In the genomic region with DNA sequence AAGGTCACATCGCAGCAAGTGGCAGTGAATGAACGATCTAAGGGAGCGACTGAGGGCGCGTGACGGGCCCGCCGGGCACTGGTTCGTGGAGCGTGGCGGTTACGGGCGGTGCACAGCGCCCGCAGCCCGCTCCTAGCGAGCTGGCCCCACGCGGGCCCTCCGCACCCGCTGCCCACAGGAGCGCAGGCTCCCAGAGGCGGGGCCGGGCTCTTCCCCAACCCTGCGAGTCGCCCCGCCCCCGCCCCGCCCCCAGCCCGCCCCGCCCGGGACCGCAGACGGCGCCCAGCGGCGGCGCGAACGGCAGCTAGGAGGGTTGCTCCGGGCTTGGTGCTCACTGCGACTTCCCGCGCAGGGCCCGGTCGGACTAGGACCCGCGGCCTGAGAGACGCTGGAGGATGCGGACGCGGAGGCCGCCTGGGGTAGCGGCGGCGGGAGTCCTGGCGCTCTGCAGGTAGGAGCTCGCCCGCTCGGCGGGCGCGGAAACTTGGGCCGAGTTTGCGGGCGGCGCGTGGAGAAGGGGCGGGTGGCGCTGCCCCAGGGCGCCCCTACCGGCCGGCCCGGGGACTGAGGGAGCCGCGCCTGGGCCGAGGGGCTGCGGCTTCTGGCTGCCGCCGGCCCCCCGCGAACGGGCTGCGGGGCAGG, we compare ENCODE assay signal across 1 cellular context.
A peak's percentile ranks its signal among the peaks of the same experiment; 100 is the strongest.
TF ChIP-seq lines count a peak whose summit lies in the region.

C15orf39 (plus strand) TSS at position 274 of the 642 bp plus-strand sequence. CDS start 4,167 bp downstream, outside the sequence.

TF ChIP-seq in K562, 482 proteins besides CTCF, POLR2A, EP300 and RAD21 (continued from another document and continues in another):
- TF ChIP-seq, protein P1, sequence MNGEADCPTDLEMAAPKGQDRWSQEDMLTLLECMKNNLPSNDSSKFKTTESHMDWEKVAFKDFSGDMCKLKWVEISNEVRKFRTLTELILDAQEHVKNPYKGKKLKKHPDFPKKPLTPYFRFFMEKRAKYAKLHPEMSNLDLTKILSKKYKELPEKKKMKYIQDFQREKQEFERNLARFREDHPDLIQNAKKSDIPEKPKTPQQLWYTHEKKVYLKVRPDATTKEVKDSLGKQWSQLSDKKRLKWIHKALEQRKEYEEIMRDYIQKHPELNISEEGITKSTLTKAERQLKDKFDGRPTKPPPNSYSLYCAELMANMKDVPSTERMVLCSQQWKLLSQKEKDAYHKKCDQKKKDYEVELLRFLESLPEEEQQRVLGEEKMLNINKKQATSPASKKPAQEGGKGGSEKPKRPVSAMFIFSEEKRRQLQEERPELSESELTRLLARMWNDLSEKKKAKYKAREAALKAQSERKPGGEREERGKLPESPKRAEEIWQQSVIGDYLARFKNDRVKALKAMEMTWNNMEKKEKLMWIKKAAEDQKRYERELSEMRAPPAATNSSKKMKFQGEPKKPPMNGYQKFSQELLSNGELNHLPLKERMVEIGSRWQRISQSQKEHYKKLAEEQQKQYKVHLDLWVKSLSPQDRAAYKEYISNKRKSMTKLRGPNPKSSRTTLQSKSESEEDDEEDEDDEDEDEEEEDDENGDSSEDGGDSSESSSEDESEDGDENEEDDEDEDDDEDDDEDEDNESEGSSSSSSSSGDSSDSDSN (IDR thresholded peaks at IDR 0.05; ENCODE audit: borderline replicate concordance in 1 of 2, low read depth in 2 of 2, low read length in 2 of 2): peak in 1 of 2 experiments; percentile 38; a peak in 1 of 4 replicates
- TF ChIP-seq CREB1 (IDR thresholded peaks at IDR 0.05): no peak
- TF ChIP-seq CREB1 (CRISPR knock-in tag; IDR thresholded peaks at IDR 0.05): peak; percentile 65
- TF ChIP-seq SUPT5H (IDR thresholded peaks at IDR 0.05): peak; percentile 96
- TF ChIP-seq, protein P2, sequence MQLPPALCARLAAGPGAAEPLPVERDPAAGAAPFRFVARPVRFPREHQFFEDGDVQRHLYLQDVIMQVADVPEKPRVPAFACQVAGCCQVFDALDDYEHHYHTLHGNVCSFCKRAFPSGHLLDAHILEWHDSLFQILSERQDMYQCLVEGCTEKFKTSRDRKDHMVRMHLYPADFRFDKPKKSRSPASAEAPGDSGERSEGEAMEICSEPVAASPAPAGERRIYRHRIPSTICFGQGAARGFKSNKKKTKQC (CRISPR knock-in tag; IDR thresholded peaks at IDR 0.05): peak; percentile 10; the same call in 1 of the 2 replicates
- no peak for TF ChIP-seq HCFC1 (IDR thresholded peaks at IDR 0.05; ENCODE audit: low read depth, low read length)
- TF ChIP-seq CREB5 (CRISPR knock-in tag; IDR thresholded peaks at IDR 0.05): no peak
- peak; percentile 96 for TF ChIP-seq ZFX (CRISPR knock-in tag; IDR thresholded peaks at IDR 0.05)
- TF ChIP-seq SIN3A (IDR thresholded peaks at IDR 0.05; ENCODE audit: borderline replicate concordance in 2 of 2, control insufficient read depth in 1 of 2, low read depth in 2 of 2, low read length in 2 of 2): peak; percentile 14 to 65; a peak in 2 of 4 replicates
- peak; percentile 44; the same call in 1 of the 2 replicates for TF ChIP-seq HMGXB4 (CRISPR knock-in tag; IDR thresholded peaks at IDR 0.05)
- peak; percentile 22; the same call in 1 of the 2 replicates for TF ChIP-seq ZNF24 (IDR thresholded peaks at IDR 0.05)
- TF ChIP-seq ZNF639 (CRISPR knock-in tag; conservative IDR thresholded peaks at IDR 0.05 in 1 of 2, IDR thresholded peaks at IDR 0.05 in 1 of 2): 0 out of 4 replicates have a peak, but pooled peaks of 1 of the 2 experiments have one; percentile 17
- no peak for TF ChIP-seq ATF1 (CRISPR knock-in tag; IDR thresholded peaks at IDR 0.05)
- TF ChIP-seq ATF1 (tag; IDR thresholded peaks at IDR 0.05): peak; percentile 17; the same call in 1 of the 2 replicates
- TF ChIP-seq JUN (IDR thresholded peaks at IDR 0.05; ENCODE audit: borderline replicate concordance, low read depth, low read length): no peak
- TF ChIP-seq JUN (CRISPR knock-in tag; IDR thresholded peaks at IDR 0.05; ENCODE audit: borderline replicate concordance): no peak
- TF ChIP-seq POLR2G (IDR thresholded peaks at IDR 0.05; ENCODE audit: low read depth, low read length): peak; percentile 92
- TF ChIP-seq ATF6 (CRISPR knock-in tag; IDR thresholded peaks at IDR 0.05): peak; percentile 82; the same call in 1 of the 2 replicates
- TF ChIP-seq SMC3 (conservative IDR thresholded peaks at IDR 0.05; ENCODE audit: insufficient read depth, low read depth, low read length): 0 out of 2 replicates have a peak, but pooled peaks have one; percentile 12
- no peak for TF ChIP-seq HDAC6 (IDR thresholded peaks at IDR 0.05; ENCODE audit: low read depth, low read length)
- TF ChIP-seq RBBP5 (IDR thresholded peaks at IDR 0.05; ENCODE audit: borderline replicate concordance, insufficient read depth, low read length, poor library complexity, severe bottlenecking): peak; percentile 54
- TF ChIP-seq RBM22 (IDR thresholded peaks at IDR 0.05; ENCODE audit: low read depth, low read length, poor library complexity, severe bottlenecking): no peak
- TF ChIP-seq ZNF197 (CRISPR knock-in tag; IDR thresholded peaks at IDR 0.05; ENCODE audit: low read depth): no peak
- no peak for TF ChIP-seq COPS2 (conservative IDR thresholded peaks at IDR 0.05)
- peak; percentile 99 for TF ChIP-seq GTF2E2 (tag; IDR thresholded peaks at IDR 0.05)
- 0 out of 2 replicates have a peak, but pooled peaks have one; percentile 21 for TF ChIP-seq EGR1 (conservative IDR thresholded peaks at IDR 0.05)
- TF ChIP-seq THRA (IDR thresholded peaks at IDR 0.05): no peak
- peak; percentile 70 for TF ChIP-seq L3MBTL2 (IDR thresholded peaks at IDR 0.05)
- no peak for TF ChIP-seq ZZZ3 (IDR thresholded peaks at IDR 0.05)
- no peak for TF ChIP-seq MIER1 (IDR thresholded peaks at IDR 0.05; ENCODE audit: low read depth)
- peak; percentile 23 for TF ChIP-seq SAP30 (IDR thresholded peaks at IDR 0.05; ENCODE audit: borderline replicate concordance, insufficient read depth, low read depth, low read length, poor library complexity, severe bottlenecking)
- 0 out of 2 replicates have a peak, but pooled peaks have one; percentile 45 for TF ChIP-seq RBM34 (IDR thresholded peaks at IDR 0.05; ENCODE audit: borderline replicate concordance, insufficient read depth, low read length)
- TF ChIP-seq RBM25 (IDR thresholded peaks at IDR 0.05; ENCODE audit: low read depth, low read length, severe bottlenecking): peak; percentile 71
- no peak for TF ChIP-seq SRSF1 (IDR thresholded peaks at IDR 0.05; ENCODE audit: low read depth, low read length)
- no peak for TF ChIP-seq ZFP30 (CRISPR knock-in tag; IDR thresholded peaks at IDR 0.05; ENCODE audit: borderline replicate concordance)
- no peak for TF ChIP-seq SMARCB1 (IDR thresholded peaks at IDR 0.05; ENCODE audit: insufficient read length, low read depth)
- TF ChIP-seq KDM5B (IDR thresholded peaks at IDR 0.05; ENCODE audit: insufficient replicate concordance, low read depth, low read length): peak; percentile 96
- no peak for TF ChIP-seq ZNF644 (tag; IDR thresholded peaks at IDR 0.05; ENCODE audit: low read depth)
- TF ChIP-seq CCNT2 (IDR thresholded peaks at IDR 0.05; ENCODE audit: borderline replicate concordance, extremely low read depth, insufficient read length, low read depth, low read length): peak; percentile 88
- 0 out of 2 replicates have a peak, but pooled peaks have one; percentile 46 for TF ChIP-seq RERE (CRISPR knock-in tag; IDR thresholded peaks at IDR 0.05; ENCODE audit: borderline replicate concordance)
